In genomic region chr19:48991011-48991609, GRCh38 we compare ENCODE assay signal across 12 cellular contexts. TPM values are rescaled to one million over a fixed set of nuclear protein-coding genes. Genes with fewer than 3 reads are reported as not detected.
A peak's percentile ranks its signal among the peaks of the same experiment; 100 is the strongest.
DNase-seq lines count a peak whose midpoint lies in the region; ATAC-seq, FAIRE-seq and TF ChIP-seq lines count a peak whose summit lies in the region.
"Had no signal": no experiment of that assay in that cellular context is flagged by ENCODE, and none has a peak within 500 bp of the region (broad histone marks: within the 10 kb centered on the region; RNA-seq: fewer than 3 reads in every experiment).

No MANE protein-coding gene starts in this region.

- H3K27ac ChIP-seq in keratinocyte (ENCODE audit: control insufficient read depth, insufficient read depth, low read length) (no peak overlapping the region), subcutaneous abdominal adipose tissue (ENCODE audit: low read depth, low read length) (peak overlapping the region; percentile 98)

- H3K27ac Mint-ChIP-seq in activated T-cell treated with anti-CD3 and anti-CD28 coated beads, Interleukin-2, amount 50 U/mL, for 24 hours = peak overlapping the region; percentile 71

- TF ChIP-seq CTCF in WI38 (IDR thresholded peaks at IDR 0.05; ENCODE audit: low read depth, low read length) = no peak
- no peak for TF ChIP-seq CTCF in keratinocyte (optimal IDR thresholded peaks at IDR 0.05 in 1 of 3, IDR thresholded peaks at IDR 0.05 in 1 of 3, conservative IDR thresholded peaks at IDR 0.05 in 1 of 3; ENCODE audit: extremely low read depth in 1 of 3, insufficient read depth in 2 of 3, low read length in 3 of 3)

- peak overlapping the region; percentile 10 for H3K4me3 Mint-ChIP-seq in activated T-cell treated with anti-CD3 and anti-CD28 coated beads, Interleukin-2, amount 50 U/mL, for 24 hours

- dilution Hi-C loops in keratinocyte (cut with MboI; ENCODE audit: extremely low pct_ligation_motif_present, low sequenced_read_pairs) = no loop called here

- H3K36me3 Mint-ChIP-seq in activated T-cell treated with anti-CD3 and anti-CD28 coated beads, Interleukin-2, amount 50 U/mL, for 24 hours (ENCODE audit: low read depth) = peaks cover 65% of the 10 kb centered on the region

- DNase-seq in activated T-cell treated with anti-CD3 and anti-CD28 coated beads, Interleukin-2, amount 50 U/mL, for 24 hours = no peak
- DNase-seq in activated T-cell treated with anti-CD3 and anti-CD28 coated beads, Interleukin-2, amount 50 U/mL, for 1 hour = no peak
- DNase-seq in keratinocyte (ENCODE audit: low read depth, low spot score) = no peak
- DNase-seq in putamen (ENCODE audit: low spot score) = no peak
- DNase-seq in Ammon's horn (ENCODE audit: low spot score) = no peak
- DNase-seq: activated CD8-positive, alpha-beta memory T cell treated with anti-CD3 and anti-CD28 coated beads, Interleukin-2, amount 50 U/mL, for 48 hours; KBM-7; NCI-H446 had no signal

- H3K9me3 Mint-ChIP-seq in activated T-cell treated with anti-CD3 and anti-CD28 coated beads, Interleukin-2, amount 50 U/mL, for 24 hours = no peaks in the 10 kb centered on the region

- peak overlapping the region; percentile 88 for H3K4me2 ChIP-seq in keratinocyte (ENCODE audit: control insufficient read depth, extremely low read depth, insufficient read depth, low read depth, low read length)

- no peak overlapping the region for H2AFZ ChIP-seq in keratinocyte (ENCODE audit: control insufficient read depth, low read length)
- H2AFZ ChIP-seq: parathyroid adenoma had no signal

- H3K36me3 ChIP-seq in keratinocyte (ENCODE audit: control insufficient read depth in 2 of 2, extremely low read depth in 1 of 2, insufficient read depth in 2 of 2, low read length in 2 of 2) (peaks cover 30 to 33% of the 10 kb centered on the region in 2 experiments), subcutaneous abdominal adipose tissue (ENCODE audit: control insufficient read depth in 5 of 5, insufficient read depth in 5 of 5, low read length in 5 of 5) (peaks cover 0 to 25% (median 16%) of the 10 kb centered on the region in 5 donors)

- ATAC-seq in GM18502 (IDR thresholded peaks at IDR 0.05; ENCODE audit: poor library complexity, unreplicated experiment) = no peak

- H3K4me1 ChIP-seq in keratinocyte (ENCODE audit: control insufficient read depth, extremely low read depth, insufficient read depth, low read length) = peaks cover 15% of the 10 kb centered on the region
- peaks cover 6 to 59% (median 50%) of the 10 kb centered on the region in 5 donors for H3K4me1 ChIP-seq in subcutaneous abdominal adipose tissue (ENCODE audit: control insufficient read depth in 5 of 5, insufficient read depth in 5 of 5, low read length in 5 of 5)
- H3K4me1 ChIP-seq: parathyroid adenoma had no signal

- no peaks in the 10 kb centered on the region for H3K27me3 ChIP-seq in keratinocyte (ENCODE audit: control insufficient read depth, extremely low read depth, insufficient read depth, low read length)
- H3K27me3 ChIP-seq in subcutaneous abdominal adipose tissue (ENCODE audit: control insufficient read depth in 5 of 5, insufficient read depth in 4 of 5, low read length in 5 of 5) = no peaks in the 10 kb centered on the region

- FAIRE-seq in keratinocyte (lab: Jason Lieb, UNC) = no peak

- peak overlapping the region; percentile 97 for H3K4me3 ChIP-seq in WI38 (ENCODE audit: low read depth, low read length)
- H3K4me3 ChIP-seq in keratinocyte (ENCODE audit: control insufficient read depth in 2 of 3, extremely low read depth in 1 of 3, insufficient read depth in 2 of 3, low read depth in 1 of 3, low read length in 3 of 3) = peak overlapping the region in 1 of 3 experiments; percentile 98
- peak overlapping the region in 4 of 5 donors; percentile 91 to 97 (median 97) for H3K4me3 ChIP-seq in subcutaneous abdominal adipose tissue (ENCODE audit: low read depth in 1 of 5, low read length in 5 of 5)

- H3K79me2 ChIP-seq in keratinocyte (ENCODE audit: control insufficient read depth, insufficient read depth, low read length) = peaks cover 60% of the 10 kb centered on the region

- H3K9me1 ChIP-seq in keratinocyte (ENCODE audit: control insufficient read depth, extremely low read depth, insufficient read depth, low read length) = peaks cover 3% of the 10 kb centered on the region

- H4K20me1 ChIP-seq in keratinocyte (ENCODE audit: control insufficient read depth, extremely low read depth, insufficient read depth, low read length) = no peaks in the 10 kb centered on the region

- peak overlapping the region; percentile 95 for H3K9ac ChIP-seq in keratinocyte (ENCODE audit: control insufficient read depth, extremely low read depth, insufficient read depth, low read length)
- H3K9ac ChIP-seq in subcutaneous abdominal adipose tissue (ENCODE audit: low read length in 5 of 5) = peak overlapping the region in 4 of 5 donors; percentile 86 to 99 (median 94)
- H3K9ac ChIP-seq: parathyroid adenoma had no signal

- no peaks in the 10 kb centered on the region for H3K9me3 ChIP-seq in keratinocyte (ENCODE audit: control insufficient read depth, low read depth, low read length)
- no peaks in the 10 kb centered on the region for H3K9me3 ChIP-seq in subcutaneous abdominal adipose tissue (ENCODE audit: control insufficient read depth in 5 of 5, low read length in 5 of 5)

- peaks cover 60% of the 10 kb centered on the region for H3K4me1 Mint-ChIP-seq in activated T-cell treated with anti-CD3 and anti-CD28 coated beads, Interleukin-2, amount 50 U/mL, for 24 hours (ENCODE audit: low read depth)

- H3K27me3 Mint-ChIP-seq in activated T-cell treated with anti-CD3 and anti-CD28 coated beads, Interleukin-2, amount 50 U/mL, for 24 hours = no peaks in the 10 kb centered on the region

RNA-seq across cellular contexts. Expression of gene GYS1, which starts 2.0 kb away (rescaled TPM):
- 46.5 to 61.9 TPM (median 58.6 TPM) in 3 replicates for polyA plus RNA-seq in keratinocyte
- polyA plus RNA-seq in keratinocyte (2011; ENCODE audit: low read depth) = 27.3 TPM
- 39.9 and 44.0 TPM in 2 replicates for polyA plus RNA-seq in keratinocyte (2011; cell fraction: cytosol; rRNA removed)
- 130 and 163 TPM in 2 replicates for polyA plus RNA-seq in keratinocyte (2011; cell fraction: nucleus; rRNA removed)
- polyA plus RNA-seq in keratinocyte (2012; ENCODE audit: low replicate concordance) = 17.9 and 57.2 TPM in 2 replicates
- polyA minus RNA-seq in keratinocyte = 74.6 to 124 TPM (median 90.1 TPM) in 3 replicates
- polyA minus RNA-seq in keratinocyte (2011; cell fraction: cytosol; rRNA and poly(A)+ RNA removed) = 60.8 TPM
- polyA minus RNA-seq in keratinocyte (2011; cell fraction: nucleus; rRNA and poly(A)+ RNA removed) = 75.0 and 94.8 TPM in 2 replicates

RNA-seq across cellular contexts. Expression of gene RUVBL2, which starts 2.6 kb away (rescaled TPM):
- 126 to 162 TPM (median 141 TPM) in 3 replicates for polyA plus RNA-seq in keratinocyte
- polyA plus RNA-seq in keratinocyte (2011; ENCODE audit: low read depth) = 28.2 TPM
- 91.6 and 163 TPM in 2 replicates for polyA plus RNA-seq in keratinocyte (2011; cell fraction: cytosol; rRNA removed)
- polyA plus RNA-seq in keratinocyte (2011; cell fraction: nucleus; rRNA removed) = 126 and 149 TPM in 2 replicates
- polyA plus RNA-seq in keratinocyte (2012; ENCODE audit: low replicate concordance) = 75.4 and 158 TPM in 2 replicates
- polyA minus RNA-seq in keratinocyte = 166 to 233 TPM (median 170 TPM) in 3 replicates
- polyA minus RNA-seq in keratinocyte (2011; cell fraction: cytosol; rRNA and poly(A)+ RNA removed) = 272 TPM
- polyA minus RNA-seq in keratinocyte (2011; cell fraction: nucleus; rRNA and poly(A)+ RNA removed) = 83.7 and 91.4 TPM in 2 replicates

RNA-seq across cellular contexts. Expression of gene LHB, which starts 25.8 kb away (rescaled TPM):
- polyA plus RNA-seq in keratinocyte = 0.33 to 0.44 TPM in 2 of 3 replicates, not detected in the other
- polyA plus RNA-seq in keratinocyte (2011; ENCODE audit: low read depth) = not detected
- polyA plus RNA-seq in keratinocyte (2011; cell fraction: cytosol; rRNA removed) = not detected in 2 replicates
- polyA plus RNA-seq in keratinocyte (2011; cell fraction: nucleus; rRNA removed) = 0.96 and 2.1 TPM in 2 replicates
- 0.37 and 0.73 TPM in 2 replicates for polyA plus RNA-seq in keratinocyte (2012; ENCODE audit: low replicate concordance)
- not detected in 3 replicates for polyA minus RNA-seq in keratinocyte
- not detected for polyA minus RNA-seq in keratinocyte (2011; cell fraction: cytosol; rRNA and poly(A)+ RNA removed)
- polyA minus RNA-seq in keratinocyte (2011; cell fraction: nucleus; rRNA and poly(A)+ RNA removed) = not detected in 2 replicates

RNA-seq across cellular contexts. Expression of gene FTL, which starts 26.0 kb away (rescaled TPM):
- polyA plus RNA-seq in keratinocyte = 805 to 2,115 TPM (median 838 TPM) in 3 replicates
- polyA plus RNA-seq in keratinocyte (2011; ENCODE audit: low read depth) = 955 TPM
- 1,945 and 3,116 TPM in 2 replicates for polyA plus RNA-seq in keratinocyte (2011; cell fraction: cytosol; rRNA removed)
- 414 and 529 TPM in 2 replicates for polyA plus RNA-seq in keratinocyte (2011; cell fraction: nucleus; rRNA removed)
- 1,829 and 5,588 TPM in 2 replicates for polyA plus RNA-seq in keratinocyte (2012; ENCODE audit: low replicate concordance)
- 671 to 2,015 TPM (median 1,268 TPM) in 3 replicates for polyA minus RNA-seq in keratinocyte
- polyA minus RNA-seq in keratinocyte (2011; cell fraction: cytosol; rRNA and poly(A)+ RNA removed) = 940 TPM
- 167 and 210 TPM in 2 replicates for polyA minus RNA-seq in keratinocyte (2011; cell fraction: nucleus; rRNA and poly(A)+ RNA removed)

RNA-seq across cellular contexts. Expression of gene CGB3, which starts 33.0 kb away (rescaled TPM):
- not detected in 3 replicates for polyA plus RNA-seq in keratinocyte
- not detected for polyA plus RNA-seq in keratinocyte (2011; ENCODE audit: low read depth)
- polyA plus RNA-seq in keratinocyte (2011; cell fraction: cytosol; rRNA removed) = not detected in 2 replicates
- not detected in 2 replicates for polyA plus RNA-seq in keratinocyte (2011; cell fraction: nucleus; rRNA removed)
- polyA plus RNA-seq in keratinocyte (2012; ENCODE audit: low replicate concordance) = 0.21 TPM in 1 of 2 replicates, not detected in the other
- polyA minus RNA-seq in keratinocyte = not detected in 3 replicates
- not detected for polyA minus RNA-seq in keratinocyte (2011; cell fraction: cytosol; rRNA and poly(A)+ RNA removed)
- not detected in 2 replicates for polyA minus RNA-seq in keratinocyte (2011; cell fraction: nucleus; rRNA and poly(A)+ RNA removed)
